In the genomic region with DNA sequence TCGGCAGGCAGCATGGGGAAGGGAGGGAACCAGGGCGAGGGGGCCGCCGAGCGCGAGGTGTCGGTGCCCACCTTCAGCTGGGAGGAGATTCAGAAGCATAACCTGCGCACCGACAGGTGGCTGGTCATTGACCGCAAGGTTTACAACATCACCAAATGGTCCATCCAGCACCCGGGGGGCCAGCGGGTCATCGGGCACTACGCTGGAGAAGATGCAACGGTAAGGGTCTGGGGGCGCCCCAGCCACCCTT, we compare ENCODE assay signal across 8 cellular contexts. TPM values are rescaled to one million over a fixed set of nuclear protein-coding genes. Genes with fewer than 3 reads are reported as not detected.
DNase-seq lines count a peak whose midpoint lies in the region; ATAC-seq and TF ChIP-seq lines count a peak whose summit lies in the region.

No MANE protein-coding gene starts in this region.

- H3K9me3 Mint-ChIP-seq in mesothelial cell of epicardium = no peaks in the 10 kb centered on the region

- H3K36me3 Mint-ChIP-seq in mesothelial cell of epicardium = peaks cover 2% of the 10 kb centered on the region

- peak overlapping the region; percentile 95 for H3K27ac Mint-ChIP-seq in mesothelial cell of epicardium

- H3K4me3 Mint-ChIP-seq in mesothelial cell of epicardium = peak overlapping the region; percentile 89

- H3K4me3 ChIP-seq in A673 (ENCODE audit: low read depth, low read length, poor library complexity, severe bottlenecking) (peak overlapping the region; percentile 96), HFF-Myc (replicated peaks; ENCODE audit: low read depth, low read length) (peak overlapping the region; percentile 66), brain microvascular endothelial cell (ENCODE audit: low read depth, low read length) (peak overlapping the region; percentile 97)

- in situ Hi-C loops in brain microvascular endothelial cell (cut with HindIII; ENCODE audit: low pct_ligation_motif_present, low sequenced_read_pairs) = no loop called here

- no peaks in the 10 kb centered on the region for H3K27me3 ChIP-seq in A673 (replicated peaks; ENCODE audit: insufficient read depth, low read depth, low read length, poor library complexity)
- H3K27me3 ChIP-seq in brain microvascular endothelial cell (replicated peaks) = no peaks in the 10 kb centered on the region

- peaks cover 41% of the 10 kb centered on the region for H3K4me1 ChIP-seq in A673 (ENCODE audit: insufficient read depth, low read length, poor library complexity, severe bottlenecking)

- DNase-seq in A673 (ENCODE audit: low spot score) (no peak), HFF-Myc (ENCODE audit: extremely low read depth, low read depth) (no peak), brain microvascular endothelial cell (no peak), mesothelial cell of epicardium (ENCODE audit: low spot score in 2 of 2, unreplicated experiment in 2 of 2) (no peak), NCI-H187 treated with DMSO at 0.1 percent for 48 hours (lab: John Stamatoyannopoulos, UW) (no peak), GDM1 (lab: John Stamatoyannopoulos, UW) (no peak), NCI-H146 treated with DMSO at 0.1 percent for 48 hours (lab: John Stamatoyannopoulos, UW; ENCODE audit: unreplicated experiment) (no peak)

- CTCF ChIA-PET in A673 (lab: Charles Lee) = interaction anchor here (0.8 kb wide), 1 partner anchor 31 kb away, joined by 3 read pairs; no protein-coding TSS in a partner anchor

- no peaks in the 10 kb centered on the region for H3K9me3 ChIP-seq in A673 (ENCODE audit: low read depth, low read length, poor library complexity, severe bottlenecking)

- POLR2A ChIA-PET in A673 (lab: Charles Lee; ENCODE audit: low non-redundant PET) = no interaction called here

- H3K4me1 Mint-ChIP-seq in mesothelial cell of epicardium = peaks cover 48% of the 10 kb centered on the region

- H3K36me3 ChIP-seq in A673 (ENCODE audit: insufficient read depth, low read length, poor library complexity, severe bottlenecking) (peaks cover 44% of the 10 kb centered on the region), brain microvascular endothelial cell (replicated peaks) (no peaks in the 10 kb centered on the region)

- intact Hi-C loops in A673 (cut with micrococcal nuclease; ENCODE audit: unreplicated experiment) = no loop called here

- BruUV-seq in A673 (replicated peaks; lab: Mats Ljungman, UMichigan) = no TSS peak

- H3K27ac ChIP-seq in A673 (ENCODE audit: low read depth, low read length, poor library complexity, severe bottlenecking) (peak overlapping the region; percentile 97), brain microvascular endothelial cell (peak overlapping the region; percentile 58)

- no peaks in the 10 kb centered on the region for H3K27me3 Mint-ChIP-seq in mesothelial cell of epicardium (ENCODE audit: low read depth)

- TF ChIP-seq CTCF in A673 (conservative IDR thresholded peaks at IDR 0.05; ENCODE audit: low read depth, low read length) (no peak), HFF-Myc (IDR thresholded peaks at IDR 0.05; ENCODE audit: low read depth, low read length, missing control alignments) (no peak), brain microvascular endothelial cell (IDR thresholded peaks at IDR 0.05; ENCODE audit: low read depth, low read length, missing control alignments) (no peak), mesothelial cell of epicardium (IDR thresholded peaks at IDR 0.05; ENCODE audit: unreplicated experiment) (no peak)

- ATAC-seq in HG03159 (IDR thresholded peaks at IDR 0.05; ENCODE audit: unreplicated experiment) = no peak

RNA-seq across cellular contexts. Expression of a gene that starts 0.2 kb away (rescaled TPM):
- total RNA-seq in A673 (2021) (1,097 and 1,272 TPM in 2 replicates), mesothelial cell of epicardium (317 to 337 TPM (median 324 TPM) in 3 replicates)

RNA-seq across cellular contexts. Expression of a gene that starts 11.5 kb away (rescaled TPM):
- total RNA-seq in A673 (2021) (442 and 490 TPM in 2 replicates), mesothelial cell of epicardium (108 to 115 TPM (median 108 TPM) in 3 replicates)

RNA-seq across cellular contexts. Expression of a gene that starts 35.6 kb away (rescaled TPM):
- total RNA-seq in A673 (2021) (140 and 152 TPM in 2 replicates), mesothelial cell of epicardium (19.5 to 20.9 TPM (median 20.3 TPM) in 3 replicates)

RNA-seq across cellular contexts. Expression of a gene that starts 35.9 kb away (rescaled TPM):
- total RNA-seq in A673 (2021) = 138 and 139 TPM in 2 replicates
- total RNA-seq in mesothelial cell of epicardium = 139 to 154 TPM (median 148 TPM) in 3 replicates
